1 cellular context compared by ENCODE assay signal in genomic region chr15:28911295-28911979, GRCh38.
TF ChIP-seq lines count a peak whose summit lies in the region.

No MANE protein-coding gene starts in this region.

TF ChIP-seq in SK-N-SH, 30 proteins besides CTCF, POLR2A, EP300 and RAD21 (continued from another document):
- peak; percentile 81; the same call in 1 of the 2 replicates for TF ChIP-seq RCOR1 (IDR thresholded peaks at IDR 0.05; ENCODE audit: low read length)
- TF ChIP-seq MEF2A (IDR thresholded peaks at IDR 0.05; ENCODE audit: borderline replicate concordance, low read depth): no peak
- no peak for TF ChIP-seq ELF1 (IDR thresholded peaks at IDR 0.05)
- no peak for TF ChIP-seq GABPA (IDR thresholded peaks at IDR 0.05; ENCODE audit: low read depth)
- TF ChIP-seq REST (IDR thresholded peaks at IDR 0.05; ENCODE audit: low read depth, low read length): no peak
- TF ChIP-seq GATA2 (CRISPR knock-in tag; IDR thresholded peaks at IDR 0.05): peak; percentile 88
- TF ChIP-seq TAF1 (IDR thresholded peaks at IDR 0.05; ENCODE audit: borderline replicate concordance, low read depth, low read length): no peak
- no peak for TF ChIP-seq PBX3 (IDR thresholded peaks at IDR 0.05)
- no peak for TF ChIP-seq NFIC (IDR thresholded peaks at IDR 0.05; ENCODE audit: borderline replicate concordance)
- TF ChIP-seq IRF3 (IDR thresholded peaks at IDR 0.05; ENCODE audit: low read depth, low read length): no peak
- TF ChIP-seq YY1 (IDR thresholded peaks at IDR 0.05; ENCODE audit: low read depth): no peak
- no peak for TF ChIP-seq CHD2 (IDR thresholded peaks at IDR 0.05; ENCODE audit: low read length, partially characterized antibody)
- no peak for TF ChIP-seq FOSL2 (IDR thresholded peaks at IDR 0.05; ENCODE audit: borderline replicate concordance, low read depth)
- TF ChIP-seq EZH2phosphoT487 (IDR thresholded peaks at IDR 0.05; ENCODE audit: borderline replicate concordance, low read depth): no peak
- TF ChIP-seq RFX5 (IDR thresholded peaks at IDR 0.05; ENCODE audit: low read length): no peak
- 0 out of 2 replicates have a peak, but pooled peaks have one; percentile 7 for TF ChIP-seq TCF12 (IDR thresholded peaks at IDR 0.05)
- TF ChIP-seq MXI1 (IDR thresholded peaks at IDR 0.05; ENCODE audit: low read depth, low read length): peak; percentile 71; the same call in 1 of the 2 replicates
- no peak for TF ChIP-seq JUND (IDR thresholded peaks at IDR 0.05)
